In the genomic region with DNA sequence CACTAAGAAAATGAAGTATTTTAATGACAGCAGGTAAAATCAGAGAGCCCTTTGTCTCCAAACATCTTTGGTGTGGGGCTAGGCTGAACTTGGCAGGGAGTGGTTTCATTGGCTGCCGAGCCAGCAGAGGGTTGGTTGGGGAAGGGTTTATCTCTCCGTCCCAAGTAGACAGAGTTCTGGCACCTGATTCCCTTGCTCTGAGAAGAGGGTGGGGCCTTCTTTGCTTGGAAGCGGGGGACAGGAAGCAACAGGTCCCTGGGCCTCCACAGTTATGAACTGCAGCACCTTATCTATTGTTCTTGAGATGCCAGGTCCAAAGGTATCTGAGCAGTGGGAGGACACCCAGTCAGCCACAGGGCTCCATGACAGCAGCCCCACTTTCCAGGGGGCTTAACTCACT, we compare ENCODE assay signal across 24 cellular contexts. TPM values are rescaled to one million over a fixed set of nuclear protein-coding genes. Genes with fewer than 3 reads are reported as not detected.
"Had no signal": no experiment of that assay in that cellular context is flagged by ENCODE, and none has a peak within 500 bp of the region (broad histone marks: within the 10 kb centered on the region; RNA-seq: fewer than 3 reads in every experiment).

No MANE protein-coding gene starts in this region.

- ATAC-seq: activated CD8-positive, alpha-beta T cell treated with anti-CD3 and anti-CD28 coated beads, Interleukin-2, amount 10 ng/mL, durations not matched to agents 7 days and 5 days; activated naive CD8-positive, alpha-beta T cell treated with anti-CD3 and anti-CD28 coated beads, Interleukin-2, amount 50 U/mL, for 24 hours; left lung; natural killer cell had no signal

- H3K27me3 ChIP-seq: cardiac muscle cell, foreskin keratinocyte, left lung, thyroid gland had no signal

- H3K4me3 Mint-ChIP-seq: activated CD4-positive, alpha-beta T cell treated with anti-CD3 and anti-CD28 coated beads, Interleukin-2, amount 10 ng/mL, durations not matched to agents 7 days and 5 days; activated CD8-positive, alpha-beta T cell treated with anti-CD3 and anti-CD28 coated beads, Interleukin-2, amount 10 ng/mL, durations not matched to agents 7 days and 5 days; activated naive CD8-positive, alpha-beta T cell treated with anti-CD3 and anti-CD28 coated beads, Interleukin-2, amount 50 U/mL, for 24 hours; activated T-helper 1 cell treated with anti-CD3 and anti-CD28 coated beads, Interleukin-12 subunit alpha, Interleukin-12 subunit beta, Interleukin-2, Interleukin-4 antibody, amounts not matched to agents 30 ng/mL and 10 ng/mL and 1 ng/mL, durations not matched to agents 14 hours and 24 hours and 36 hours; dendritic cell treated with granulocyte-macrophage colony-stimulating factor and Interleukin-4, amounts not matched to agents 40 ng/mL and 50 ng/mL, for 4 days; natural killer cell; stimulated activated naive CD8-positive, alpha-beta T cell treated with anti-CD3 and anti-CD28 coated beads, Interleukin-15, Interleukin-2, amounts not matched to agents 100 ng/mL and 50 ng/mL, for 24 hours; T-helper 1 cell treated with Interleukin-12 subunit alpha and Interleukin-12 subunit beta and Interleukin-4 antibody, amounts not matched to agents 30 μg/mL and 1 μg/mL, for 36 hours had no signal

- H3K4me1 ChIP-seq: foreskin keratinocyte, left lung, prostate gland, thyroid gland had no signal

- H3K36me3 ChIP-seq: cardiac muscle cell, left lung, prostate gland, thyroid gland had no signal

- H3K4me1 Mint-ChIP-seq: natural killer cell had no signal

- H3K27ac ChIP-seq: cardiac muscle cell, foreskin keratinocyte, left lung, prostate gland, thyroid gland, VCaP had no signal

- H3K9me3 ChIP-seq: left lung, prostate gland, thyroid gland had no signal

- H3K27ac Mint-ChIP-seq: activated CD4-positive, alpha-beta T cell treated with anti-CD3 and anti-CD28 coated beads, Interleukin-2, amount 10 ng/mL, durations not matched to agents 7 days and 5 days; activated CD8-positive, alpha-beta T cell treated with anti-CD3 and anti-CD28 coated beads, Interleukin-2, amount 10 ng/mL, durations not matched to agents 7 days and 5 days; activated naive CD8-positive, alpha-beta T cell treated with anti-CD3 and anti-CD28 coated beads, Interleukin-2, amount 50 U/mL, for 24 hours; activated T-helper 1 cell treated with anti-CD3 and anti-CD28 coated beads, Interleukin-12 subunit alpha, Interleukin-12 subunit beta, Interleukin-2, Interleukin-4 antibody, amounts not matched to agents 30 ng/mL and 10 ng/mL and 1 ng/mL, durations not matched to agents 14 hours and 24 hours and 36 hours; dendritic cell treated with granulocyte-macrophage colony-stimulating factor and Interleukin-4, amounts not matched to agents 40 ng/mL and 50 ng/mL, for 4 days; natural killer cell; stimulated activated naive CD8-positive, alpha-beta T cell treated with anti-CD3 and anti-CD28 coated beads, Interleukin-15, Interleukin-2, amounts not matched to agents 100 ng/mL and 50 ng/mL, for 24 hours; T-helper 1 cell treated with Interleukin-12 subunit alpha and Interleukin-12 subunit beta and Interleukin-4 antibody, amounts not matched to agents 30 μg/mL and 1 μg/mL, for 36 hours had no signal

- H3K36me3 Mint-ChIP-seq: natural killer cell had no signal

- H3K27me3 Mint-ChIP-seq: activated CD4-positive, alpha-beta T cell treated with anti-CD3 and anti-CD28 coated beads, Interleukin-2, amount 10 ng/mL, durations not matched to agents 7 days and 5 days had no signal

- H3K9me3 Mint-ChIP-seq: activated CD4-positive, alpha-beta T cell treated with anti-CD3 and anti-CD28 coated beads, Interleukin-2, amount 10 ng/mL, durations not matched to agents 7 days and 5 days; activated naive CD8-positive, alpha-beta T cell treated with anti-CD3 and anti-CD28 coated beads, Interleukin-2, amount 50 U/mL, for 24 hours; activated T-helper 1 cell treated with anti-CD3 and anti-CD28 coated beads, Interleukin-12 subunit alpha, Interleukin-12 subunit beta, Interleukin-2, Interleukin-4 antibody, amounts not matched to agents 30 ng/mL and 10 ng/mL and 1 ng/mL, durations not matched to agents 14 hours and 24 hours and 36 hours; dendritic cell treated with granulocyte-macrophage colony-stimulating factor and Interleukin-4, amounts not matched to agents 40 ng/mL and 50 ng/mL, for 4 days; natural killer cell; stimulated activated naive CD8-positive, alpha-beta T cell treated with anti-CD3 and anti-CD28 coated beads, Interleukin-15, Interleukin-2, amounts not matched to agents 100 ng/mL and 50 ng/mL, for 24 hours; T-helper 1 cell treated with Interleukin-12 subunit alpha and Interleukin-12 subunit beta and Interleukin-4 antibody, amounts not matched to agents 30 μg/mL and 1 μg/mL, for 36 hours had no signal

- H3K4me3 ChIP-seq: cardiac muscle cell, left lung, lung, prostate gland, thyroid gland had no signal

- DNase-seq: activated CD4-positive, alpha-beta T cell treated with anti-CD3 and anti-CD28 coated beads, Interleukin-2, amount 10 ng/mL, durations not matched to agents 7 days and 5 days; activated CD4-positive, CD25-positive, alpha-beta regulatory T cell treated with anti-CD3 and anti-CD28 coated beads, Interleukin-2, amount 50 U/mL, for 72 hours; activated CD8-positive, alpha-beta T cell treated with anti-CD3 and anti-CD28 coated beads, Interleukin-2, amount 10 ng/mL, durations not matched to agents 7 days and 5 days; activated gamma-delta T cell; activated naive CD4-positive, alpha-beta T cell treated with anti-CD3 and anti-CD28 coated beads, Interleukin-2, amount 50 U/mL, for 16 hours; activated naive CD8-positive, alpha-beta T cell treated with anti-CD3 and anti-CD28 coated beads, Interleukin-2, amount 50 U/mL, for 24 hours; effector CD8-positive, alpha-beta T cell; foreskin keratinocyte; left lung; natural killer cell; stimulated activated CD4-positive, alpha-beta T cell treated with anti-CD3 and anti-CD28 coated beads, Interleukin-4, amount 100 ng/mL, for 4 hours; substantia nigra; T1000; thyroid gland had no signal

RNA-seq across cellular contexts. Expression of gene CDH1, which starts 12.3 kb away (rescaled TPM):
- total RNA-seq: activated CD8-positive, alpha-beta T cell treated with anti-CD3 and anti-CD28 coated beads, Interleukin-2, amount 10 ng/mL, durations not matched to agents 7 days and 5 days; glomerular endothelial cell; osteocyte had no signal
